In the genomic region with DNA sequence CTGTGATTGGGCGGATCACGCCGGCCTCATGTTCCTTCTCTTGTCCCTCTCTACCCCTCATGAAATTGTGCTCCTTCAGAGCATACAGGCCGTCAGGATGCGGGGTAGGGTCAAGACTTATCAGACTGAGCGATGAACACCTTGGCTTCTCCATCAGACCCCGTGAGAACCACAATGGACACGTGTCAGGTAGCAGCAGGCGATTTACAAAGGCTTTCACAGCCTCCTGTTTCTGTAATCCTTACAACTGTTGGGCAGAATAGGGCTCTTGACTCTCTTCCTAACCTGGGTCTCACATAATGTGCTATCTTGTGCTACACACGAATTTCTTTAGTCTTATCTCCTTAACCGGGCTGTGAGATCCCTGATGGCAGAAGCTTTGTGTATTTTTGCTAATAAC, we compare ENCODE assay signal across 1 cellular context.
TF ChIP-seq lines count a peak whose summit lies in the region.

No MANE protein-coding gene starts in this region.

TF ChIP-seq in K562, 482 proteins besides CTCF, POLR2A, EP300 and RAD21:
- TF ChIP-seq KAT2B (IDR thresholded peaks at IDR 0.05; ENCODE audit: low read depth, low read length) (no peak), RNF2 (IDR thresholded peaks at IDR 0.05) (0 out of 2 replicates have a peak, but pooled peaks have one; percentile 20), ZNF197 (CRISPR knock-in tag; IDR thresholded peaks at IDR 0.05; ENCODE audit: low read depth) (no peak), CBFA2T3 (IDR thresholded peaks at IDR 0.05) (peak; percentile 22; the same call in 1 of the 2 replicates)
TF ChIP-seq in K562: peak in this region for 2.
